Comparison of ENCODE assay signal across 8 cellular contexts in genomic region chr16:4846503-4846900, GRCh38. TPM values are rescaled to one million over a fixed set of nuclear protein-coding genes. Genes with fewer than 3 reads are reported as not detected.
DNase-seq lines count a peak whose midpoint lies in the region; ATAC-seq and TF ChIP-seq lines count a peak whose summit lies in the region.

No MANE protein-coding gene starts in this region.

- DNase-seq in SIG-M5 treated with dmso at 0.1 percent for 504 hours (lab: John Stamatoyannopoulos, UW; ENCODE audit: unreplicated experiment) = peak; percentile 9
- no peak for DNase-seq in SIG-M5 (lab: John Stamatoyannopoulos, UW)
- peak; percentile 55 for DNase-seq in OCI-LY7 (ENCODE audit: low spot score)
- DNase-seq in astrocyte of the cerebellum (ENCODE audit: low read depth) = no peak
- no peak for DNase-seq in retinal pigment epithelial cell (ENCODE audit: low read depth)
- DNase-seq in epidermal melanocyte (ENCODE audit: insufficient read length, low spot score) = no peak

- POLR2A ChIA-PET in OCI-LY7 (lab: Charles Lee) = interaction anchor here (0.6 to 1.0 kb wide), 3 partner anchors 16 to 39 kb away, joined by 3 read pairs; no protein-coding TSS in a partner anchor

- in situ Hi-C loops in astrocyte of the cerebellum (cut with HindIII; ENCODE audit: low sequenced_read_pairs) = no loop called here

- peak overlapping the region; percentile 94 for H3K4me2 ChIP-seq in OCI-LY7 (ENCODE audit: low read length)

- peak overlapping the region; percentile 52 for H3K27ac ChIP-seq in OCI-LY7 (ENCODE audit: low read depth, low read length, poor library complexity, severe bottlenecking)

- TF ChIP-seq CTCF in OCI-LY7 (conservative IDR thresholded peaks at IDR 0.05; ENCODE audit: low read length) = no peak
- TF ChIP-seq CTCF in astrocyte of the cerebellum (IDR thresholded peaks at IDR 0.05; ENCODE audit: low read depth, low read length, missing control alignments) = no peak
- TF ChIP-seq CTCF in retinal pigment epithelial cell (conservative IDR thresholded peaks at IDR 0.05; ENCODE audit: low read depth, low read length) = peak; percentile 4

- no peaks in the 10 kb centered on the region for H3K9me3 ChIP-seq in OCI-LY7 (ENCODE audit: low read length)

- ATAC-seq in HG02798 (IDR thresholded peaks at IDR 0.05; ENCODE audit: poor library complexity, unreplicated experiment) = peak; percentile 21

- BruUV-seq in OCI-LY7 (replicated peaks; lab: Mats Ljungman, UMichigan) = no TSS peak

- H3K4me3 ChIP-seq in OCI-LY7 (ENCODE audit: low read depth, low read length, poor library complexity, severe bottlenecking) (peak overlapping the region; percentile 96), astrocyte of the cerebellum (ENCODE audit: low read depth, low read length) (peak overlapping the region; percentile 87), iPS-11a (ENCODE audit: low read depth, low read length) (peak overlapping the region; percentile 83), retinal pigment epithelial cell (ENCODE audit: low read length) (peak overlapping the region; percentile 87)

- intact Hi-C loops in OCI-LY7 (cut with micrococcal nuclease; ENCODE audit: unreplicated experiment) = loop anchor here (2.0 to 10.0 kb wide), 4 partner anchors 44 to 422 kb away; partner anchors contain the start of genes ANKS3, DNAAF8, DNAJA3 and ROGDI

- peaks cover 38% of the 10 kb centered on the region for H3K4me1 ChIP-seq in OCI-LY7 (ENCODE audit: insufficient read depth, low read length, poor library complexity, severe bottlenecking)

- CTCF ChIA-PET in OCI-LY7 (lab: Charles Lee; ENCODE audit: unreplicated experiment) = no interaction called here

- H3K79me2 ChIP-seq in OCI-LY7 (ENCODE audit: insufficient read depth, low read depth, low read length) = peaks cover 78% of the 10 kb centered on the region

- peaks cover 38% of the 10 kb centered on the region for H4K20me1 ChIP-seq in OCI-LY7 (ENCODE audit: insufficient read depth, low read length)

- peaks cover 49% of the 10 kb centered on the region for H3K36me3 ChIP-seq in OCI-LY7 (ENCODE audit: insufficient read depth, low read length)

- no peaks in the 10 kb centered on the region for H3K9me2 ChIP-seq in OCI-LY7 (ENCODE audit: insufficient read depth, low read length)

- peak overlapping the region; percentile 45; the same call in 1 of the 2 replicates for H2AFZ ChIP-seq in OCI-LY7 (ENCODE audit: low read length)

RNA-seq across cellular contexts. Expression of gene GLYR1, which starts 0.6 kb away (rescaled TPM):
- 48.4 and 54.4 TPM in 2 replicates for total RNA-seq in OCI-LY7 (2014; rRNA removed; shearing (Covaris generic))
- total RNA-seq in OCI-LY7 (2022) = 95.6 and 113 TPM in 2 replicates

RNA-seq across cellular contexts. Expression of gene UBN1, which starts 0.8 kb away (rescaled TPM):
- 35.8 and 37.2 TPM in 2 replicates for total RNA-seq in OCI-LY7 (2014; rRNA removed; shearing (Covaris generic))
- 53.0 and 53.3 TPM in 2 replicates for total RNA-seq in OCI-LY7 (2022)

RNA-seq across cellular contexts. Expression of gene ROGDI, which starts 44.1 kb away (rescaled TPM):
- total RNA-seq in OCI-LY7 (2014; rRNA removed; shearing (Covaris generic)) = 2.9 and 6.3 TPM in 2 replicates
- total RNA-seq in OCI-LY7 (2022) = 7.1 and 7.6 TPM in 2 replicates

RNA-seq across cellular contexts. Expression of gene SMIM22, which starts 51.3 kb away (rescaled TPM):
- total RNA-seq in OCI-LY7 (2014; rRNA removed; shearing (Covaris generic)) = not detected in 2 replicates
- total RNA-seq in OCI-LY7 (2022) = not detected in 2 replicates

RNA-seq across cellular contexts. Expression of gene SEPTIN12, which starts 58.4 kb away (rescaled TPM):
- not detected in 2 replicates for total RNA-seq in OCI-LY7 (2014; rRNA removed; shearing (Covaris generic))
- not detected in 2 replicates for total RNA-seq in OCI-LY7 (2022)

Comparison
In these comparisons a context has a peak if more than half of its experiments do, and no peak if none do; other contexts are left out.
1. DNase-seq: peak in SIG-M5 treated with dmso at 0.1 percent for 504 hours (single experiment) and OCI-LY7 (single experiment); none in SIG-M5 (single experiment), astrocyte of the cerebellum (single experiment), retinal pigment epithelial cell (single experiment) and epidermal melanocyte (single experiment).
2. Peak in every context shown above with its lines, with median percentiles within 50 percentile points of each other: H3K4me3 ChIP-seq.